Comparison of ENCODE assay signal across 11 cellular contexts in genomic region chr9:129068110-129068509, GRCh38. TPM values are rescaled to one million over a fixed set of nuclear protein-coding genes. Genes with fewer than 3 reads are reported as not detected.
DNase-seq lines count a peak whose midpoint lies in the region; TF ChIP-seq lines count a peak whose summit lies in the region.
"Had no signal": no experiment of that assay in that cellular context is flagged by ENCODE, and none has a peak within 500 bp of the region (broad histone marks: within the 10 kb centered on the region; RNA-seq: fewer than 3 reads in every experiment).

No MANE protein-coding gene starts in this region.

- H3K9ac ChIP-seq in BLaER1 = peak overlapping the region; percentile 84

- H3K4me2 ChIP-seq in BLaER1 = peak overlapping the region; percentile 99

- POLR2A ChIA-PET in GM10248 (lab: Yijun Ruan, JAX) = no interaction called here

- H3K4me3 Mint-ChIP-seq in dendritic cell treated with granulocyte-macrophage colony-stimulating factor and Interleukin-4, amounts not matched to agents 40 ng/mL and 50 ng/mL, for 4 days = no peak overlapping the region

- intact Hi-C loops in dendritic cell treated with granulocyte-macrophage colony-stimulating factor and Interleukin-4, amounts not matched to agents 40 ng/mL and 50 ng/mL, for 4 days (cut with micrococcal nuclease) = no loop called here

- no peaks in the 10 kb centered on the region for H3K9me3 Mint-ChIP-seq in dendritic cell treated with granulocyte-macrophage colony-stimulating factor and Interleukin-4, amounts not matched to agents 40 ng/mL and 50 ng/mL, for 4 days
- H3K9me3 Mint-ChIP-seq: T-helper 1 cell treated with Interleukin-12 subunit alpha and Interleukin-12 subunit beta and Interleukin-4 antibody, amounts not matched to agents 30 μg/mL and 1 μg/mL, for 36 hours had no signal

- H3K36me3 ChIP-seq in BLaER1 (peaks cover 44% of the 10 kb centered on the region), MG63 (no peaks in the 10 kb centered on the region)

- H4K20me1 ChIP-seq in BLaER1 = no peaks in the 10 kb centered on the region

- DNase-seq in HL-60 (ENCODE audit: low read depth in 1 of 2, low spot score in 1 of 2) (no peak), GM10248 (ENCODE audit: extremely low spot score) (no peak), nucleus accumbens (lab: John Stamatoyannopoulos, UW) (no peak), MG63 (no peak)
- DNase-seq: effector CD4-positive, alpha-beta T cell; NCI-H1048; retina had no signal

- H3K4me1 Mint-ChIP-seq in dendritic cell treated with granulocyte-macrophage colony-stimulating factor and Interleukin-4, amounts not matched to agents 40 ng/mL and 50 ng/mL, for 4 days (ENCODE audit: low read depth) = peaks cover 22% of the 10 kb centered on the region

- peak overlapping the region; percentile 44; the same call in 1 of the 2 replicates for H3K4me3 ChIP-seq in BLaER1
- H3K4me3 ChIP-seq in HL-60 (replicated peaks; ENCODE audit: insufficient read depth, low read length) = no peak overlapping the region
- no peak overlapping the region for H3K4me3 ChIP-seq in MG63
- H3K4me3 ChIP-seq: tibial nerve had no signal

- H3K9me3 ChIP-seq in BLaER1 (no peaks in the 10 kb centered on the region), MG63 (no peaks in the 10 kb centered on the region)
- H3K9me3 ChIP-seq: tibial nerve had no signal

- peak overlapping the region; percentile 98 for H3K27ac ChIP-seq in BLaER1
- H3K27ac ChIP-seq in HL-60 (replicated peaks) = peak overlapping the region; percentile 74

- H3K4me1 ChIP-seq in BLaER1 = peaks cover 53% of the 10 kb centered on the region
- H3K4me1 ChIP-seq: tibial nerve had no signal

- CTCF ChIA-PET in GM10248 (lab: Yijun Ruan, JAX) = interaction anchor here (0.8 kb wide), 1 partner anchor 40 kb away, joined by 3 read pairs; the partner anchor contains the start of gene SH3GLB2

- peak overlapping the region; percentile 86 for H3K27ac Mint-ChIP-seq in dendritic cell treated with granulocyte-macrophage colony-stimulating factor and Interleukin-4, amounts not matched to agents 40 ng/mL and 50 ng/mL, for 4 days

- no peaks in the 10 kb centered on the region for H3K27me3 ChIP-seq in BLaER1
- H3K27me3 ChIP-seq in HL-60 (ENCODE audit: insufficient read depth, poor library complexity, severe bottlenecking) = no peaks in the 10 kb centered on the region
- no peaks in the 10 kb centered on the region for H3K27me3 ChIP-seq in MG63
- H3K27me3 ChIP-seq: tibial nerve had no signal

- no peak for TF ChIP-seq CTCF in HL-60 (IDR thresholded peaks at IDR 0.05; ENCODE audit: insufficient read depth, low read length)
- TF ChIP-seq CTCF in GM10248 (IDR thresholded peaks at IDR 0.05; ENCODE audit: control extremely low read depth, extremely low read depth, low read depth, missing control alignments) = no peak

- H3K27me3 Mint-ChIP-seq in dendritic cell treated with granulocyte-macrophage colony-stimulating factor and Interleukin-4, amounts not matched to agents 40 ng/mL and 50 ng/mL, for 4 days = no peaks in the 10 kb centered on the region

- H3K36me3 Mint-ChIP-seq in dendritic cell treated with granulocyte-macrophage colony-stimulating factor and Interleukin-4, amounts not matched to agents 40 ng/mL and 50 ng/mL, for 4 days (ENCODE audit: low read depth) = peaks cover 83% of the 10 kb centered on the region

RNA-seq across cellular contexts. Expression of gene DOLPP1, which starts 12.8 kb away (rescaled TPM):
- total RNA-seq in MG63 (2014; rRNA removed; shearing (Covaris generic); ENCODE audit: low replicate concordance) = 18.4 and 24.9 TPM in 2 replicates

RNA-seq across cellular contexts. Expression of gene MIGA2, which starts 31.7 kb away (rescaled TPM):
- 16.5 and 19.3 TPM in 2 replicates for total RNA-seq in MG63 (2014; rRNA removed; shearing (Covaris generic); ENCODE audit: low replicate concordance)

RNA-seq across cellular contexts. Expression of gene SH3GLB2, which starts 40.0 kb away (rescaled TPM):
- total RNA-seq in MG63 (2014; rRNA removed; shearing (Covaris generic); ENCODE audit: low replicate concordance) = 36.7 and 42.7 TPM in 2 replicates

RNA-seq across cellular contexts. Expression of gene CRAT, which starts 42.5 kb away (rescaled TPM):
- total RNA-seq in MG63 (2014; rRNA removed; shearing (Covaris generic); ENCODE audit: low replicate concordance) = 16.3 and 17.5 TPM in 2 replicates

RNA-seq across cellular contexts. Expression of gene PTPA, which starts 43.1 kb away (rescaled TPM):
- total RNA-seq in MG63 (2014; rRNA removed; shearing (Covaris generic); ENCODE audit: low replicate concordance) = 76.3 and 127 TPM in 2 replicates
